In genomic region chr11:61298663-61299244, GRCh38 we compare ENCODE assay signal across 1 cellular context.
TF ChIP-seq lines count a peak whose summit lies in the region.

No MANE protein-coding gene starts in this region.

TF ChIP-seq in HepG2, 621 proteins besides CTCF, POLR2A, EP300 and RAD21 (continued from another document and continues in another):
- TF ChIP-seq YEATS2 (CRISPR knock-in tag; IDR thresholded peaks at IDR 0.05; ENCODE audit: borderline replicate concordance) (no peak; the same call in 1 of the 2 replicates), HHEX (CRISPR knock-in tag; IDR thresholded peaks at IDR 0.05) (no peak), ATF1 (CRISPR knock-in tag; IDR thresholded peaks at IDR 0.05) (no peak), MIER2 (CRISPR knock-in tag; IDR thresholded peaks at IDR 0.05) (peak; percentile 59; the same call in 1 of the 2 replicates), MED8 (CRISPR knock-in tag; IDR thresholded peaks at IDR 0.05; ENCODE audit: insufficient replicate concordance) (no peak), HMG20A (CRISPR knock-in tag; IDR thresholded peaks at IDR 0.05; ENCODE audit: borderline replicate concordance) (peak; percentile 79; the same call in 1 of the 2 replicates), ZBTB3 (CRISPR knock-in tag; IDR thresholded peaks at IDR 0.05; ENCODE audit: borderline replicate concordance, low read depth) (no peak), SUZ12 (IDR thresholded peaks at IDR 0.05; ENCODE audit: low read depth, low read length) (no peak), FLYWCH1 (CRISPR knock-in tag; IDR thresholded peaks at IDR 0.05) (no peak), SRF (IDR thresholded peaks at IDR 0.05; ENCODE audit: low read depth, low read length) (no peak), ZBTB10 (CRISPR knock-in tag; IDR thresholded peaks at IDR 0.05; ENCODE audit: borderline replicate concordance) (no peak), ZNF879 (CRISPR knock-in tag; IDR thresholded peaks at IDR 0.05) (no peak), ZNF550 (CRISPR knock-in tag; IDR thresholded peaks at IDR 0.05; ENCODE audit: borderline replicate concordance) (no peak), ZNF350 (CRISPR knock-in tag; IDR thresholded peaks at IDR 0.05; ENCODE audit: borderline replicate concordance, low read depth) (peak; percentile 59; the same call in 1 of the 2 replicates), PATZ1 (CRISPR knock-in tag; IDR thresholded peaks at IDR 0.05) (peak; percentile 86), ZNF557 (CRISPR knock-in tag; IDR thresholded peaks at IDR 0.05) (no peak), KAT8 (CRISPR knock-in tag; IDR thresholded peaks at IDR 0.05) (peak; percentile 76), SOX6 (IDR thresholded peaks at IDR 0.05) (no peak), SOX6 (CRISPR knock-in tag; IDR thresholded peaks at IDR 0.05) (peak; percentile 77; the same call in 1 of the 2 replicates), TRIM24 (CRISPR knock-in tag; IDR thresholded peaks at IDR 0.05) (no peak), HBP1 (CRISPR knock-in tag; IDR thresholded peaks at IDR 0.05; ENCODE audit: low read depth) (no peak), NCOA1 (CRISPR knock-in tag; IDR thresholded peaks at IDR 0.05) (no peak), SOX5 (CRISPR knock-in tag; IDR thresholded peaks at IDR 0.05; ENCODE audit: borderline replicate concordance) (peak; percentile 76; the same call in 1 of the 2 replicates)
- TF ChIP-seq, protein P1, sequence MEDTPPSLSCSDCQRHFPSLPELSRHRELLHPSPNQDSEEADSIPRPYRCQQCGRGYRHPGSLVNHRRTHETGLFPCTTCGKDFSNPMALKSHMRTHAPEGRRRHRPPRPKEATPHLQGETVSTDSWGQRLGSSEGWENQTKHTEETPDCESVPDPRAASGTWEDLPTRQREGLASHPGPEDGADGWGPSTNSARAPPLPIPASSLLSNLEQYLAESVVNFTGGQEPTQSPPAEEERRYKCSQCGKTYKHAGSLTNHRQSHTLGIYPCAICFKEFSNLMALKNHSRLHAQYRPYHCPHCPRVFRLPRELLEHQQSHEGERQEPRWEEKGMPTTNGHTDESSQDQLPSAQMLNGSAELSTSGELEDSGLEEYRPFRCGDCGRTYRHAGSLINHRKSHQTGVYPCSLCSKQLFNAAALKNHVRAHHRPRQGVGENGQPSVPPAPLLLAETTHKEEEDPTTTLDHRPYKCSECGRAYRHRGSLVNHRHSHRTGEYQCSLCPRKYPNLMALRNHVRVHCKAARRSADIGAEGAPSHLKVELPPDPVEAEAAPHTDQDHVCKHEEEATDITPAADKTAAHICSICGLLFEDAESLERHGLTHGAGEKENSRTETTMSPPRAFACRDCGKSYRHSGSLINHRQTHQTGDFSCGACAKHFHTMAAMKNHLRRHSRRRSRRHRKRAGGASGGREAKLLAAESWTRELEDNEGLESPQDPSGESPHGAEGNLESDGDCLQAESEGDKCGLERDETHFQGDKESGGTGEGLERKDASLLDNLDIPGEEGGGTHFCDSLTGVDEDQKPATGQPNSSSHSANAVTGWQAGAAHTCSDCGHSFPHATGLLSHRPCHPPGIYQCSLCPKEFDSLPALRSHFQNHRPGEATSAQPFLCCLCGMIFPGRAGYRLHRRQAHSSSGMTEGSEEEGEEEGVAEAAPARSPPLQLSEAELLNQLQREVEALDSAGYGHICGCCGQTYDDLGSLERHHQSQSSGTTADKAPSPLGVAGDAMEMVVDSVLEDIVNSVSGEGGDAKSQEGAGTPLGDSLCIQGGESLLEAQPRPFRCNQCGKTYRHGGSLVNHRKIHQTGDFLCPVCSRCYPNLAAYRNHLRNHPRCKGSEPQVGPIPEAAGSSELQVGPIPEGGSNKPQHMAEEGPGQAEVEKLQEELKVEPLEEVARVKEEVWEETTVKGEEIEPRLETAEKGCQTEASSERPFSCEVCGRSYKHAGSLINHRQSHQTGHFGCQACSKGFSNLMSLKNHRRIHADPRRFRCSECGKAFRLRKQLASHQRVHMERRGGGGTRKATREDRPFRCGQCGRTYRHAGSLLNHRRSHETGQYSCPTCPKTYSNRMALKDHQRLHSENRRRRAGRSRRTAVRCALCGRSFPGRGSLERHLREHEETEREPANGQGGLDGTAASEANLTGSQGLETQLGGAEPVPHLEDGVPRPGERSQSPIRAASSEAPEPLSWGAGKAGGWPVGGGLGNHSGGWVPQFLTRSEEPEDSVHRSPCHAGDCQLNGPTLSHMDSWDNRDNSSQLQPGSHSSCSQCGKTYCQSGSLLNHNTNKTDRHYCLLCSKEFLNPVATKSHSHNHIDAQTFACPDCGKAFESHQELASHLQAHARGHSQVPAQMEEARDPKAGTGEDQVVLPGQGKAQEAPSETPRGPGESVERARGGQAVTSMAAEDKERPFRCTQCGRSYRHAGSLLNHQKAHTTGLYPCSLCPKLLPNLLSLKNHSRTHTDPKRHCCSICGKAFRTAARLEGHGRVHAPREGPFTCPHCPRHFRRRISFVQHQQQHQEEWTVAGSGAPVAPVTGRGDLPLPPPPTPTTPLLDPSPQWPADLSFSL (CRISPR knock-in tag; IDR thresholded peaks at IDR 0.05): no peak
- TF ChIP-seq, protein P2, sequence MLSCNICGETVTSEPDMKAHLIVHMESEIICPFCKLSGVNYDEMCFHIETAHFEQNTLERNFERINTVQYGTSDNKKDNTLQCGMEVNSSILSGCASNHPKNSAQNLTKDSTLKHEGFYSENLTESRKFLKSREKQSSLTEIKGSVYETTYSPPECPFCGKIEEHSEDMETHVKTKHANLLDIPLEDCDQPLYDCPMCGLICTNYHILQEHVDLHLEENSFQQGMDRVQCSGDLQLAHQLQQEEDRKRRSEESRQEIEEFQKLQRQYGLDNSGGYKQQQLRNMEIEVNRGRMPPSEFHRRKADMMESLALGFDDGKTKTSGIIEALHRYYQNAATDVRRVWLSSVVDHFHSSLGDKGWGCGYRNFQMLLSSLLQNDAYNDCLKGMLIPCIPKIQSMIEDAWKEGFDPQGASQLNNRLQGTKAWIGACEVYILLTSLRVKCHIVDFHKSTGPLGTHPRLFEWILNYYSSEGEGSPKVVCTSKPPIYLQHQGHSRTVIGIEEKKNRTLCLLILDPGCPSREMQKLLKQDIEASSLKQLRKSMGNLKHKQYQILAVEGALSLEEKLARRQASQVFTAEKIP (CRISPR knock-in tag; IDR thresholded peaks at IDR 0.05; ENCODE audit: borderline replicate concordance): no peak
- TF ChIP-seq, protein P3, sequence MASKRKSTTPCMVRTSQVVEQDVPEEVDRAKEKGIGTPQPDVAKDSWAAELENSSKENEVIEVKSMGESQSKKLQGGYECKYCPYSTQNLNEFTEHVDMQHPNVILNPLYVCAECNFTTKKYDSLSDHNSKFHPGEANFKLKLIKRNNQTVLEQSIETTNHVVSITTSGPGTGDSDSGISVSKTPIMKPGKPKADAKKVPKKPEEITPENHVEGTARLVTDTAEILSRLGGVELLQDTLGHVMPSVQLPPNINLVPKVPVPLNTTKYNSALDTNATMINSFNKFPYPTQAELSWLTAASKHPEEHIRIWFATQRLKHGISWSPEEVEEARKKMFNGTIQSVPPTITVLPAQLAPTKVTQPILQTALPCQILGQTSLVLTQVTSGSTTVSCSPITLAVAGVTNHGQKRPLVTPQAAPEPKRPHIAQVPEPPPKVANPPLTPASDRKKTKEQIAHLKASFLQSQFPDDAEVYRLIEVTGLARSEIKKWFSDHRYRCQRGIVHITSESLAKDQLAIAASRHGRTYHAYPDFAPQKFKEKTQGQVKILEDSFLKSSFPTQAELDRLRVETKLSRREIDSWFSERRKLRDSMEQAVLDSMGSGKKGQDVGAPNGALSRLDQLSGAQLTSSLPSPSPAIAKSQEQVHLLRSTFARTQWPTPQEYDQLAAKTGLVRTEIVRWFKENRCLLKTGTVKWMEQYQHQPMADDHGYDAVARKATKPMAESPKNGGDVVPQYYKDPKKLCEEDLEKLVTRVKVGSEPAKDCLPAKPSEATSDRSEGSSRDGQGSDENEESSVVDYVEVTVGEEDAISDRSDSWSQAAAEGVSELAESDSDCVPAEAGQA (IDR thresholded peaks at IDR 0.05; ENCODE audit: low read depth): no peak
- TF ChIP-seq, protein P3 (CRISPR knock-in tag; IDR thresholded peaks at IDR 0.05; ENCODE audit: borderline replicate concordance): no peak
- TF ChIP-seq, protein P4, sequence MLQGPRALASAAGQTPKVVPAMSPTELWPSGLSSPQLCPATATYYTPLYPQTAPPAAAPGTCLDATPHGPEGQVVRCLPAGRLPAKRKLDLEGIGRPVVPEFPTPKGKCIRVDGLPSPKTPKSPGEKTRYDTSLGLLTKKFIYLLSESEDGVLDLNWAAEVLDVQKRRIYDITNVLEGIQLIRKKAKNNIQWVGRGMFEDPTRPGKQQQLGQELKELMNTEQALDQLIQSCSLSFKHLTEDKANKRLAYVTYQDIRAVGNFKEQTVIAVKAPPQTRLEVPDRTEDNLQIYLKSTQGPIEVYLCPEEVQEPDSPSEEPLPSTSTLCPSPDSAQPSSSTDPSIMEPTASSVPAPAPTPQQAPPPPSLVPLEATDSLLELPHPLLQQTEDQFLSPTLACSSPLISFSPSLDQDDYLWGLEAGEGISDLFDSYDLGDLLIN (CRISPR knock-in tag; IDR thresholded peaks at IDR 0.05; ENCODE audit: borderline replicate concordance): no peak
- TF ChIP-seq, protein P5, sequence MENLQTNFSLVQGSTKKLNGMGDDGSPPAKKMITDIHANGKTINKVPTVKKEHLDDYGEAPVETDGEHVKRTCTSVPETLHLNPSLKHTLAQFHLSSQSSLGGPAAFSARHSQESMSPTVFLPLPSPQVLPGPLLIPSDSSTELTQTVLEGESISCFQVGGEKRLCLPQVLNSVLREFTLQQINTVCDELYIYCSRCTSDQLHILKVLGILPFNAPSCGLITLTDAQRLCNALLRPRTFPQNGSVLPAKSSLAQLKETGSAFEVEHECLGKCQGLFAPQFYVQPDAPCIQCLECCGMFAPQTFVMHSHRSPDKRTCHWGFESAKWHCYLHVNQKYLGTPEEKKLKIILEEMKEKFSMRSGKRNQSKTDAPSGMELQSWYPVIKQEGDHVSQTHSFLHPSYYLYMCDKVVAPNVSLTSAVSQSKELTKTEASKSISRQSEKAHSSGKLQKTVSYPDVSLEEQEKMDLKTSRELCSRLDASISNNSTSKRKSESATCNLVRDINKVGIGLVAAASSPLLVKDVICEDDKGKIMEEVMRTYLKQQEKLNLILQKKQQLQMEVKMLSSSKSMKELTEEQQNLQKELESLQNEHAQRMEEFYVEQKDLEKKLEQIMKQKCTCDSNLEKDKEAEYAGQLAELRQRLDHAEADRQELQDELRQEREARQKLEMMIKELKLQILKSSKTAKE (CRISPR knock-in tag; IDR thresholded peaks at IDR 0.05; ENCODE audit: borderline replicate concordance): no peak
